Comparison of ENCODE assay signal across 3 cellular contexts in the genomic region with DNA sequence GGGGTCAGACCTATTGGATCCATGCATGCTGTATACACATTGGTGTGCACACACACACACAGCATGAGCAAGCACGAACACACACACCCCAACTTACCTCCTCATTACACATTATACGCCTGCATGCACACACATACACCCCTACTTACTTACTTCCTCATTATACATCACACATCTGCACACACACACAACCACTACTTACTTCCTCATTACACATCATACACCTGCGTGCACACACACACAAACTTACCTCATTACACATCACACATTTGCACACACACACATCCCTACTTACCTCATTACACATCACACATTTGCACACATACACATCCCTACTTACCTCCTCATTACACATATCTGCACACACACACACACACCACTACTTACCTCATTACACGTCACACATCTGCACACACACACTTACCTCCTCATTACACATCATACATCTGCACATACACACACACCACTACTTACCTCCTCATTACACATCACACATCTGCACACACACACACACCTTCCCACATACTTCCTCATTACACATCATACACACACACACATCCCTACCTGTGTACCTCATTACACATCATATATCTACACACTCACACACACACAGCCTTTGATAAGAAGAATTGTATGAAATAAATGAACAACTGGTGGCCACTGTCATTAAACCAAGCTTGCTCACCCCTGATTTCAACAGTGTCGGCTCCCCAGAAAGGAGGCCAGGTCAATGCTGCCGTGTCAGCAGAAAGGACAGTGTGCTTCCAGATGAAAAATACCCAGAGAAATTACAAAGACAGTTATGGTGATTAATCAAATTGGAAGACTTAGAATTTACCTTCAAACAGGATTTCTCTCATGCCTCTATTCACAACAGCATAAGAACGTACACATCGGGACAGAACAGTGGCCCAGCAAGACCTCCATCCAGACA.
TF ChIP-seq lines count a peak whose summit lies in the region.

No MANE protein-coding gene starts in this region.

TF ChIP-seq in HepG2, 621 proteins besides CTCF, POLR2A, EP300 and RAD21:
- no peak for TF ChIP-seq RORA (CRISPR knock-in tag; IDR thresholded peaks at IDR 0.05)
- TF ChIP-seq IKZF1 (IDR thresholded peaks at IDR 0.05), result 0 out of 2 replicates have a peak, but pooled peaks have one; percentile 22
- no peak for TF ChIP-seq ZNF18 (CRISPR knock-in tag; IDR thresholded peaks at IDR 0.05; ENCODE audit: insufficient replicate concordance)
- peak; percentile 87 to 92 for TF ChIP-seq MAFK (conservative IDR thresholded peaks at IDR 0.05 in 1 of 2, IDR thresholded peaks at IDR 0.05 in 1 of 2; ENCODE audit: low read length in 2 of 2)
- TF ChIP-seq MAFF (IDR thresholded peaks at IDR 0.05; ENCODE audit: low read depth, low read length), result peak; percentile 88
- peak; percentile 55; the same call in 1 of the 2 replicates for TF ChIP-seq CREB1 (IDR thresholded peaks at IDR 0.05)
- TF ChIP-seq CREB1 (CRISPR knock-in tag; IDR thresholded peaks at IDR 0.05), result no peak
- TF ChIP-seq CSRNP1 (CRISPR knock-in tag; IDR thresholded peaks at IDR 0.05), result no peak
- TF ChIP-seq ATF7 (IDR thresholded peaks at IDR 0.05), result peak; percentile 35
- TF ChIP-seq ATF7 (CRISPR knock-in tag; IDR thresholded peaks at IDR 0.05), result no peak
- no peak for TF ChIP-seq ZNF7 (CRISPR knock-in tag; IDR thresholded peaks at IDR 0.05)

TF ChIP-seq in GM12878, 131 proteins besides CTCF, POLR2A, EP300 and RAD21:
- TF ChIP-seq NFIC (IDR thresholded peaks at IDR 0.05; ENCODE audit: low read depth, low read length), result peak; percentile 67
- TF ChIP-seq ZBTB40 (IDR thresholded peaks at IDR 0.05; ENCODE audit: borderline replicate concordance), result no peak
- 0 out of 2 replicates have a peak, but pooled peaks have one; percentile 50 for TF ChIP-seq ATF2 (IDR thresholded peaks at IDR 0.05; ENCODE audit: low read length)
- TF ChIP-seq ATF7 (IDR thresholded peaks at IDR 0.05; ENCODE audit: low read depth), result peak; percentile 53
- peak; percentile 32; the same call in 1 of the 2 replicates for TF ChIP-seq MTA2 (IDR thresholded peaks at IDR 0.05; ENCODE audit: low read depth)
- TF ChIP-seq CHD4 (IDR thresholded peaks at IDR 0.05), result no peak
- TF ChIP-seq USF1 (IDR thresholded peaks at IDR 0.05; ENCODE audit: borderline replicate concordance, extremely low read length, insufficient read depth, low read depth, low read length), result no peak
- peak; percentile 96 for TF ChIP-seq BCL3 (IDR thresholded peaks at IDR 0.05; ENCODE audit: borderline replicate concordance, insufficient read depth, low read depth, low read length, poor library complexity, severe bottlenecking)
- TF ChIP-seq NBN (IDR thresholded peaks at IDR 0.05), result 0 out of 2 replicates have a peak, but pooled peaks have one; percentile 37
- no peak for TF ChIP-seq BHLHE40 (IDR thresholded peaks at IDR 0.05; ENCODE audit: borderline replicate concordance in 1 of 2, low read depth in 2 of 2, low read length in 1 of 2)
- TF ChIP-seq TCF3 (IDR thresholded peaks at IDR 0.05; ENCODE audit: borderline replicate concordance, insufficient read depth, low read depth, low read length), result 0 out of 2 replicates have a peak, but pooled peaks have one; percentile 10
- TF ChIP-seq, protein P1, sequence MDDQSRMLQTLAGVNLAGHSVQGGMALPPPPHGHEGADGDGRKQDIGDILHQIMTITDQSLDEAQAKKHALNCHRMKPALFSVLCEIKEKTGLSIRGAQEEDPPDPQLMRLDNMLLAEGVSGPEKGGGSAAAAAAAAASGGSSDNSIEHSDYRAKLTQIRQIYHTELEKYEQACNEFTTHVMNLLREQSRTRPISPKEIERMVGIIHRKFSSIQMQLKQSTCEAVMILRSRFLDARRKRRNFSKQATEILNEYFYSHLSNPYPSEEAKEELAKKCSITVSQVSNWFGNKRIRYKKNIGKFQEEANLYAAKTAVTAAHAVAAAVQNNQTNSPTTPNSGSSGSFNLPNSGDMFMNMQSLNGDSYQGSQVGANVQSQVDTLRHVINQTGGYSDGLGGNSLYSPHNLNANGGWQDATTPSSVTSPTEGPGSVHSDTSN (IDR thresholded peaks at IDR 0.05; ENCODE audit: insufficient replicate concordance, low read depth, low read length), result peak; percentile 17

TF ChIP-seq in GM23338, 12 proteins besides CTCF, POLR2A, EP300 and RAD21:
- TF ChIP-seq JUNB (IDR thresholded peaks at IDR 0.05; ENCODE audit: unreplicated experiment) (no peak), POLR2AphosphoS5 (IDR thresholded peaks at IDR 0.05; ENCODE audit: low read depth) (no peak), EZH2 (IDR thresholded peaks at IDR 0.05; ENCODE audit: low read depth, unreplicated experiment) (no peak)
